In the genomic region with DNA sequence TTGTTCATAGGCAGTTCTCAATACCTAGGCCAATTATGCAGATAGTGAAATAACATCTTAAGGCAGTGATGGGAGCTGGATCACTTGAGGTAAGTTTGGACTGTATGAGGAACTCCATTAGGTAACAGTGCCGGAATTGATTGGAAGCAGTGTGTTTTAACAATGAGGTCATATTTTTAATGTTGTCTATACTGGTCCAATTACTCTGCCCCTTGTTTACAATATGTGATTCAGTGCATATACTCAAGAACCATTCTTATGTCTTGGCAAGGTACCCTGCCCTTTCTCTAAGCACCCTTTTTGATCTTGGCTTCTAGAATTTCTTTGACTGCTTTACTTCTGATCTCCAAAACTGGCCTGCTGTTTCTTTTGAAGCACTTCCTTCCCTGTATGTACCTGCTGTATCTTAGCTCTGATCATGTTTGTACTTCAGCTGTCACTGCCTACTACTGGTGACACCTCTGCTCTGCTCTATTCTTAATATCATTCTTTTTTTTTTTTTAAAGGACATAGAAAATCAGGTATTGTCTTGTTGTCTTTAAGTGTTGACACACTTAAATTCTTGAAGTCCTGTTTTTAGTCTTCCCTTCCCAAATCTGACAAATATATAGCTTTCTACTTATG, we compare ENCODE assay signal across 1 cellular context.
TF ChIP-seq lines count a peak whose summit lies in the region.

No MANE protein-coding gene starts in this region.

TF ChIP-seq in HEK293, 187 proteins besides CTCF, POLR2A, EP300 and RAD21 (continued from another document):
- TF ChIP-seq, protein P1, sequence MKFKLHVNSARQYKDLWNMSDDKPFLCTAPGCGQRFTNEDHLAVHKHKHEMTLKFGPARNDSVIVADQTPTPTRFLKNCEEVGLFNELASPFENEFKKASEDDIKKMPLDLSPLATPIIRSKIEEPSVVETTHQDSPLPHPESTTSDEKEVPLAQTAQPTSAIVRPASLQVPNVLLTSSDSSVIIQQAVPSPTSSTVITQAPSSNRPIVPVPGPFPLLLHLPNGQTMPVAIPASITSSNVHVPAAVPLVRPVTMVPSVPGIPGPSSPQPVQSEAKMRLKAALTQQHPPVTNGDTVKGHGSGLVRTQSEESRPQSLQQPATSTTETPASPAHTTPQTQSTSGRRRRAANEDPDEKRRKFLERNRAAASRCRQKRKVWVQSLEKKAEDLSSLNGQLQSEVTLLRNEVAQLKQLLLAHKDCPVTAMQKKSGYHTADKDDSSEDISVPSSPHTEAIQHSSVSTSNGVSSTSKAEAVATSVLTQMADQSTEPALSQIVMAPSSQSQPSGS (tag by site-specific recombination; IDR thresholded peaks at IDR 0.05; ENCODE audit: low read depth) = peak; percentile 69; the same call in 1 of the 2 replicates
